Comparison of ENCODE assay signal across 14 cellular contexts in the genomic region with DNA sequence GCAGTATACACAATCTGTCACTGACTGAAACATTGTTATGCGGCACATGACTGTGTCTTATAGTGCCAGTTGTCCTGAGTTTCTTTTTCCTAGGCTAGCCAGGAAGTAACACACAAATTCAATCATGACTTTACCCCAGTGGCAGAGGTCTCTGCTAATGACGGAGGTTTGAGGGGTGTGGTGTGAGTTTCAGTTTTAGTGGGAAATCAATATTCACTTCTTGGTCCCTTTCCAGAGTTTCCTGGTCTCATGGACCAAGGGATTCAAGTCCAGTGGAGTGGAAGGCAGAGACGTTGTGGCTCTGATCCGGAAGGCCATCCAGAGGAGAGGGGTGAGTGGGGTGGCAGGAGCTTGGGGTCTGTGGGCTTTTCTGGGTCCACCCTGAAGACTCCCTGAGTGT.
"Had no signal": no experiment of that assay in that cellular context is flagged by ENCODE, and none has a peak within 500 bp of the region (broad histone marks: within the 10 kb centered on the region; RNA-seq: fewer than 3 reads in every experiment).

No MANE protein-coding gene starts in this region.

- H3K9me3 ChIP-seq: adrenal gland, left lung, tibial artery had no signal

- H3K27ac ChIP-seq: adrenal gland, tibial artery had no signal

- H3K27me3 ChIP-seq: adrenal gland, left lung, tibial artery had no signal

- H3K9me3 Mint-ChIP-seq: activated naive CD4-positive, alpha-beta T cell treated with anti-CD3 and anti-CD28 coated beads, Interleukin-2, amount 50 U/mL, for 24 hours; activated T-cell treated with anti-CD3 and anti-CD28 coated beads, Interleukin-2, amount 50 U/mL, for 24 hours; nephron had no signal

- H3K36me3 ChIP-seq: adrenal gland had no signal

- H3K27me3 Mint-ChIP-seq: activated naive CD4-positive, alpha-beta T cell treated with anti-CD3 and anti-CD28 coated beads, Interleukin-2, amount 50 U/mL, for 24 hours; activated T-cell treated with anti-CD3 and anti-CD28 coated beads, Interleukin-2, amount 50 U/mL, for 24 hours had no signal

- H3K4me3 Mint-ChIP-seq: activated naive CD4-positive, alpha-beta T cell treated with anti-CD3 and anti-CD28 coated beads, Interleukin-2, amount 50 U/mL, for 24 hours; activated T-cell treated with anti-CD3 and anti-CD28 coated beads, Interleukin-2, amount 50 U/mL, for 24 hours; nephron had no signal

- ATAC-seq: esophagus mucosa, left lung, sciatic nerve had no signal

- DNase-seq: activated CD4-positive, CD25-positive, alpha-beta regulatory T cell treated with anti-CD3 and anti-CD28 coated beads, Interleukin-2, amount 50 U/mL, for 72 hours; activated effector memory CD4-positive, alpha-beta T cell treated with Interleukin-2 at 50 U/mL for 16 hours; activated T-cell treated with anti-CD3 and anti-CD28 coated beads, Interleukin-2, amount 50 U/mL, for 24 hours; caudate nucleus; islet precursor cell; left lung; stimulated activated CD4-positive, alpha-beta T cell treated with anti-CD3 and anti-CD28 coated beads, Interleukin-1b, Interleukin-23, amount 100 ng/mL, for 48 hours; T-helper 1 cell; tibial artery had no signal

- H3K4me3 ChIP-seq: adrenal gland, left lung, tibial artery had no signal
